ENCODE assay signal across 16 cellular contexts in genomic region chr15:40345225-40345866, GRCh38. TPM values are rescaled to one million over a fixed set of nuclear protein-coding genes. Genes with fewer than 3 reads are reported as not detected.
DNase-seq lines count a peak whose midpoint lies in the region; TF ChIP-seq lines count a peak whose summit lies in the region.
"Had no signal": no experiment of that assay in that cellular context is flagged by ENCODE, and none has a peak within 500 bp of the region (broad histone marks: within the 10 kb centered on the region; RNA-seq: fewer than 3 reads in every experiment).

No MANE protein-coding gene starts in this region.

- WGBS in lower leg skin, 2 donors: 68 to 75% methylated on average over 10 of the region's 10 CpGs

- CTCF ChIA-PET in AG04450 (lab: Charles Lee) (interaction anchor here (0.6 to 2.5 kb wide), 17 partner anchors 9 to 157 kb away, joined by 3 to 19 read pairs (median 6); partner anchors contain the start of genes DISP2, IVD and KNSTRN), RWPE1 (lab: Yijun Ruan, JAX) (interaction anchor here (0.6 to 8.3 kb wide), 10 partner anchors 8 to 69 kb away, joined by 3 to 112 read pairs (median 4); no protein-coding TSS in a partner anchor), PC-9 (lab: Charles Lee) (no interaction called here)

- TF ChIP-seq POLR2A in lower leg skin (IDR thresholded peaks at IDR 0.05): no peak

- no peak overlapping the region for H2AFZ ChIP-seq in PC-9

- H4K20me1 ChIP-seq in PC-9 (ENCODE audit: insufficient read depth): no peaks in the 10 kb centered on the region

- H3K36me3 ChIP-seq in muscle layer of duodenum (ENCODE audit: control insufficient read depth in 1 of 2, insufficient read depth in 2 of 2, low read length in 2 of 2): peaks cover 0 to 3% of the 10 kb centered on the region in 2 donors
- H3K36me3 ChIP-seq in PC-9 (ENCODE audit: low read depth): no peaks in the 10 kb centered on the region
- H3K36me3 ChIP-seq: neutrophil, suprapubic skin had no signal

- H3K27ac ChIP-seq in AG04450 (ENCODE audit: low read depth, low read length) (peak overlapping the region; percentile 11), RWPE1 (peak overlapping the region; percentile 91), muscle layer of duodenum (ENCODE audit: low read length) (peak overlapping the region; percentile 86), PC-9 (no peak overlapping the region)
- H3K27ac ChIP-seq: HL-60, neutrophil, suprapubic skin had no signal

- H3K9me2 ChIP-seq in PC-9 (ENCODE audit: insufficient read depth): no peaks in the 10 kb centered on the region

- POLR2A ChIA-PET in AG04450 (lab: Yijun Ruan, JAX) (interaction anchor here (1.6 to 1.7 kb wide), 2 partner anchors 14 to 17 kb away, joined by 5 read pairs; no protein-coding TSS in a partner anchor), RWPE1 (lab: Yijun Ruan, JAX; ENCODE audit: low non-redundant PET) (no interaction called here), PC-9 (lab: Charles Lee; ENCODE audit: unreplicated experiment) (no interaction called here)

- H3K4me1 ChIP-seq in muscle layer of duodenum (ENCODE audit: control insufficient read depth in 1 of 2, insufficient read depth in 2 of 2, low read length in 2 of 2): peaks cover 15 to 40% of the 10 kb centered on the region in 2 donors
- H3K4me1 ChIP-seq in PC-9 (replicated peaks; ENCODE audit: insufficient read depth): peaks cover 85% of the 10 kb centered on the region

- no TSS peak for BruUV-seq in PC-9 (replicated peaks; lab: Mats Ljungman, UMichigan)

- H3F3A ChIP-seq in PC-9 (ENCODE audit: insufficient read depth, low read depth): peaks cover 29% of the 10 kb centered on the region

- H3K9me3 ChIP-seq in AG04450 (ENCODE audit: control insufficient read depth, insufficient read depth, low read length): no peaks in the 10 kb centered on the region
- H3K9me3 ChIP-seq in muscle layer of duodenum (ENCODE audit: control insufficient read depth in 1 of 2, low read length in 2 of 2): no peaks in the 10 kb centered on the region
- H3K9me3 ChIP-seq in PC-9 (ENCODE audit: insufficient read depth, low read depth): no peaks in the 10 kb centered on the region
- H3K9me3 ChIP-seq: neutrophil, suprapubic skin had no signal

- no peak overlapping the region for H3K4me2 ChIP-seq in PC-9

- H3K79me2 ChIP-seq in PC-9 (ENCODE audit: low read depth): peaks cover 8% of the 10 kb centered on the region

- H3K4me3 ChIP-seq in AG04450 (ENCODE audit: low read depth, low read length) (no peak overlapping the region), muscle layer of duodenum (ENCODE audit: low read depth in 1 of 2, low read length in 2 of 2) (no peak overlapping the region), PC-9 (no peak overlapping the region), lower leg skin (ENCODE audit: low read depth, poor library complexity, severe bottlenecking) (no peak overlapping the region)
- H3K4me3 ChIP-seq: suprapubic skin had no signal

- DNase-seq in AG04450 (ENCODE audit: low read depth, low spot score) (no peak), RWPE1 (ENCODE audit: low spot score) (no peak), PC-9 (no peak), lower leg skin (ENCODE audit: low spot score in 2 of 2) (no peak)
- DNase-seq in activated CD8-positive, alpha-beta memory T cell treated with anti-CD3 and anti-CD28 coated beads for 24 hours: no peak

- no peak for TF ChIP-seq CTCF in AG04450 (IDR thresholded peaks at IDR 0.05; ENCODE audit: low read depth, low read length)
- no peak for TF ChIP-seq CTCF in RWPE1 (conservative IDR thresholded peaks at IDR 0.05; ENCODE audit: low read depth)
- no peak for TF ChIP-seq CTCF in PC-9 (conservative IDR thresholded peaks at IDR 0.05)
- no peak for TF ChIP-seq CTCF in lower leg skin (IDR thresholded peaks at IDR 0.05)

- H3K27me3 ChIP-seq in AG04450 (ENCODE audit: control insufficient read depth, insufficient read depth, low read length): no peaks in the 10 kb centered on the region
- no peaks in the 10 kb centered on the region for H3K27me3 ChIP-seq in muscle layer of duodenum (ENCODE audit: low read depth, low read length)
- no peaks in the 10 kb centered on the region for H3K27me3 ChIP-seq in PC-9 (ENCODE audit: insufficient read depth, low read depth)
- H3K27me3 ChIP-seq: dorsolateral prefrontal cortex, neutrophil, suprapubic skin had no signal

- intact Hi-C loops in PC-9 (cut with micrococcal nuclease; ENCODE audit: unreplicated experiment) (no loop called here), lower leg skin (cut with DNase I; ENCODE audit: low total_unique reads) (no loop called here)

RNA-seq across cellular contexts. Expression of gene CCDC9B, which starts 4.6 kb away (rescaled TPM):
- polyA plus RNA-seq in AG04450 (2011; rRNA removed): 5.5 and 8.4 TPM in 2 replicates
- polyA minus RNA-seq in AG04450 (2011; rRNA and poly(A)+ RNA removed): 34.8 and 39.9 TPM in 2 replicates
- 141 and 168 TPM in 2 replicates for total RNA-seq in PC-9 (2021)
- 10 to 100 TPM; 17.4 to 28.6 (median 24.7) TPM for total RNA-seq in lower leg skin

RNA-seq across cellular contexts. Expression of gene PHGR1, which starts 5.5 kb away (rescaled TPM):
- polyA plus RNA-seq in AG04450 (2011; rRNA removed): not detected in 2 replicates
- not detected in 2 replicates for polyA minus RNA-seq in AG04450 (2011; rRNA and poly(A)+ RNA removed)
- total RNA-seq in PC-9 (2021): not detected in 2 replicates
- total RNA-seq in lower leg skin: 1 to 10 TPM in 1 of 4 donors, not detected in 3; 3.1 TPM
- total RNA-seq: activated CD8-positive, alpha-beta memory T cell treated with anti-CD3 and anti-CD28 coated beads for 36 hours; CD8-positive, alpha-beta memory T cell; dorsolateral prefrontal cortex; NCI-H460; Right ventricle myocardium superior; suprapubic skin; T-helper 2 cell treated with Interferon-gamma antibody and Interleukin-4, amounts not matched to agents 100 ng/mL and 5 ng/mL, for 36 hours had no signal
- polyA plus RNA-seq: CD8-positive, alpha-beta memory T cell; immature natural killer cell had no signal

RNA-seq across cellular contexts. Expression of gene DISP2, which starts 12.7 kb away (rescaled TPM):
- 0.11 and 0.36 TPM in 2 replicates for polyA plus RNA-seq in AG04450 (2011; rRNA removed)
- polyA minus RNA-seq in AG04450 (2011; rRNA and poly(A)+ RNA removed): 0.09 TPM in 2 replicates
- total RNA-seq in PC-9 (2021): 0.35 and 0.63 TPM in 2 replicates
- under 1 TPM in 3 of 4 donors, not detected in 1; 0.05 to 0.08 (median 0.06) TPM for total RNA-seq in lower leg skin

RNA-seq across cellular contexts. Expression of gene INAFM2, which starts 21.9 kb away (rescaled TPM):
- 10.4 and 11.4 TPM in 2 replicates for polyA plus RNA-seq in AG04450 (2011; rRNA removed)
- polyA minus RNA-seq in AG04450 (2011; rRNA and poly(A)+ RNA removed): 5.0 and 6.6 TPM in 2 replicates
- total RNA-seq in PC-9 (2021) (2.4 and 3.1 TPM in 2 replicates), lower leg skin (10 to 100 TPM in 2 of 4 donors, 1 to 10 TPM in 2; 6.8 to 13.8 (median 10.0) TPM)

RNA-seq across cellular contexts. Expression of gene KNSTRN, which starts 37.2 kb away (rescaled TPM):
- 14.6 and 18.2 TPM in 2 replicates for polyA plus RNA-seq in AG04450 (2011; rRNA removed)
- polyA minus RNA-seq in AG04450 (2011; rRNA and poly(A)+ RNA removed): 9.9 and 14.2 TPM in 2 replicates
- total RNA-seq in PC-9 (2021): 85.2 and 95.6 TPM in 2 replicates
- total RNA-seq in lower leg skin: 10 to 100 TPM in 3 of 4 donors, 1 to 10 TPM in 1; 7.6 to 24.8 (median 13.1) TPM
